1 cellular context compared by ENCODE assay signal in the genomic region with DNA sequence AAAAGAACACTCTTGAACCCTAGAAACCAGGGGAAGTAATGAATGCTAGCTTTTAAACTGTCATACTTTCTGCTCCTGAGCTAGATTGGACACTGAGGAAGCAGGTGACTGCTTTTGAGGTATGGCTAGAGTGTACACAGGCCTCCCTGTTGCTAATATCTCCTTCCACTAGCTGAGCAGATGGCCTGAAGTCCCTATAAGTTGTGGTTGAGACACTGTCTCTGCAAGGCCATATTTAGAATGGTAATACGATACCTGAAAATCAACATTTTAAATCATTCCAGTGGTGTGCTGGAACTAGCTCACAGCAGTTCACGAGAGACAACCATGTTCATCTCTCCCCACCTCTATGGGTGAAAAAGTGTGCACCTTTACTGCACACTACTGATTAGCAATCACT.
TF ChIP-seq lines count a peak whose summit lies in the region.

No MANE protein-coding gene starts in this region.

TF ChIP-seq in IMR-90, 13 proteins besides CTCF, POLR2A, EP300 and RAD21:
- no peak for TF ChIP-seq CHD1 (IDR thresholded peaks at IDR 0.05; ENCODE audit: low read depth, low read length)
